ENCODE assay signal across 8 cellular contexts in genomic region chr14:91858536-91859275, GRCh38. TPM values are rescaled to one million over a fixed set of nuclear protein-coding genes. Genes with fewer than 3 reads are reported as not detected.
DNase-seq lines count a peak whose midpoint lies in the region; ATAC-seq and TF ChIP-seq lines count a peak whose summit lies in the region.

No MANE protein-coding gene starts in this region.

- no peaks in the 10 kb centered on the region for H3K9me2 ChIP-seq in PC-9 (ENCODE audit: insufficient read depth)
- no peaks in the 10 kb centered on the region for H3K9me2 ChIP-seq in OCI-LY7 (ENCODE audit: insufficient read depth, low read length)

- no peaks in the 10 kb centered on the region for H3K79me2 ChIP-seq in PC-9 (ENCODE audit: low read depth)
- no peaks in the 10 kb centered on the region for H3K79me2 ChIP-seq in OCI-LY7 (ENCODE audit: insufficient read depth, low read depth, low read length)

- H3K4me3 ChIP-seq in PC-9: no peak overlapping the region
- H3K4me3 ChIP-seq in OCI-LY7 (ENCODE audit: low read depth, low read length, poor library complexity, severe bottlenecking): no peak overlapping the region

- no peaks in the 10 kb centered on the region; the same call in 1 of the 2 replicates for H3K4me1 ChIP-seq in PC-9 (replicated peaks; ENCODE audit: insufficient read depth)
- no peaks in the 10 kb centered on the region for H3K4me1 ChIP-seq in OCI-LY7 (ENCODE audit: insufficient read depth, low read length, poor library complexity, severe bottlenecking)

- CTCF ChIA-PET in PC-9 (lab: Charles Lee) (no interaction called here), OCI-LY7 (lab: Charles Lee; ENCODE audit: unreplicated experiment) (no interaction called here)

- ATAC-seq in HG03565 (IDR thresholded peaks at IDR 0.05; ENCODE audit: unreplicated experiment) (no peak), HG02763 (IDR thresholded peaks at IDR 0.05; ENCODE audit: unreplicated experiment) (no peak)

- H3K27ac ChIP-seq in PC-9 (no peak overlapping the region), OCI-LY7 (ENCODE audit: low read depth, low read length, poor library complexity, severe bottlenecking) (no peak overlapping the region)

- BruUV-seq in PC-9 (replicated peaks; lab: Mats Ljungman, UMichigan) (no TSS peak), OCI-LY7 (replicated peaks; lab: Mats Ljungman, UMichigan) (no TSS peak)

- H3K4me2 ChIP-seq in PC-9: peak overlapping the region; percentile 24; the same call in 1 of the 2 replicates
- H3K4me2 ChIP-seq in OCI-LY7 (ENCODE audit: low read length): no peak overlapping the region

- H2AFZ ChIP-seq in PC-9 (no peak overlapping the region), OCI-LY7 (ENCODE audit: low read length) (no peak overlapping the region)

- H3K36me3 ChIP-seq in PC-9 (ENCODE audit: low read depth) (no peaks in the 10 kb centered on the region), OCI-LY7 (ENCODE audit: insufficient read depth, low read length) (no peaks in the 10 kb centered on the region)

- DNase-seq in NCI-H748 (lab: John Stamatoyannopoulos, UW; ENCODE audit: unreplicated experiment) (peak; percentile 17), NCI-H748 treated with DMSO at 0.1 percent for 48 hours (lab: John Stamatoyannopoulos, UW) (no peak), HCEC 1CT (peak; percentile 88), PC-9 (peak; percentile 6 to 71), fibroblast of gingiva (ENCODE audit: low read depth) (peak; percentile 95), OCI-LY7 (ENCODE audit: low spot score) (no peak)

- H4K20me1 ChIP-seq in PC-9 (ENCODE audit: insufficient read depth) (no peaks in the 10 kb centered on the region), OCI-LY7 (ENCODE audit: insufficient read depth, low read length) (no peaks in the 10 kb centered on the region)

- POLR2A ChIA-PET in PC-9 (lab: Charles Lee; ENCODE audit: unreplicated experiment) (interaction anchor here (0.6 kb wide), 1 partner anchor 236 kb away, joined by 3 read pairs; no protein-coding TSS in a partner anchor), OCI-LY7 (lab: Charles Lee) (interaction anchor here (0.7 kb wide), 1 partner anchor 154 kb away, joined by 3 read pairs; no protein-coding TSS in a partner anchor)

- intact Hi-C loops in PC-9 (cut with micrococcal nuclease; ENCODE audit: unreplicated experiment) (loop anchor here (5.0 kb wide), 1 partner anchor 206 kb away; no protein-coding TSS in a partner anchor), OCI-LY7 (cut with micrococcal nuclease; ENCODE audit: unreplicated experiment) (no loop called here)

- H3K9me3 ChIP-seq in PC-9 (ENCODE audit: insufficient read depth, low read depth) (no peaks in the 10 kb centered on the region), OCI-LY7 (ENCODE audit: low read length) (no peaks in the 10 kb centered on the region)

- H3K27me3 ChIP-seq in PC-9 (ENCODE audit: insufficient read depth, low read depth): no peaks in the 10 kb centered on the region

- H3F3A ChIP-seq in PC-9 (ENCODE audit: insufficient read depth, low read depth): no peaks in the 10 kb centered on the region

- TF ChIP-seq CTCF in PC-9 (conservative IDR thresholded peaks at IDR 0.05): peak; percentile 36; the same call in 1 of the 2 replicates
- TF ChIP-seq CTCF in OCI-LY7 (conservative IDR thresholded peaks at IDR 0.05; ENCODE audit: low read length): no peak

RNA-seq across cellular contexts. Expression of gene TC2N, which starts 8.6 kb away (rescaled TPM):
- total RNA-seq in PC-9 (2021): 5.1 and 7.7 TPM in 2 replicates
- total RNA-seq in OCI-LY7 (2014; rRNA removed; shearing (Covaris generic)): 0.10 and 0.57 TPM in 2 replicates
- total RNA-seq in OCI-LY7 (2022): not detected in 2 replicates

Comparison
In these comparisons a context has a peak if more than half of its experiments do, and no peak if none do; other contexts are left out.
1. DNase-seq: peak in NCI-H748 (single experiment), HCEC 1CT (single experiment), PC-9 (2 of 2) and fibroblast of gingiva (single experiment); none in NCI-H748 treated with DMSO at 0.1 percent for 48 hours (single experiment) and OCI-LY7 (single experiment).